ENCODE assay signal across 15 cellular contexts in the genomic region with DNA sequence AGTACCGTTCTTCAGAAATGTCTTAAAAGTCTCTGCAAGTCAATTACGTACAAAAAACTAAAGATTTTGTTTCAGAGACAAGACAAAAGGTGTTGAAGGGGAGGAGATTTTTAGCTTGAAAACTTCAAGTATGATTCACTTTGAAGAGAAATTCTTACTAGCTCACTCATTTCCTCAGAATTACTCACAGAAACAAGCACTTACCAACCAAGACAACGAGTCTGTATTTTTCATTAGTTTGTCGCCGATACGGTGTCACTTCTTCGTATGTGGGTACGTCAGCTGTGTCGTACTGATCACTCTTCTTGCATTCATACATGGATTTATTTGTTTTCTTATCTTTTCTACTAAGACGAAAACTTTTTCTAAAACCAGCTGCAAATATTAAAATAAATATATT.
DNase-seq lines count a peak whose midpoint lies in the region; ATAC-seq and TF ChIP-seq lines count a peak whose summit lies in the region.
"Had no signal": no experiment of that assay in that cellular context is flagged by ENCODE, and none has a peak within 500 bp of the region (broad histone marks: within the 10 kb centered on the region; RNA-seq: fewer than 3 reads in every experiment).

No MANE protein-coding gene starts in this region.

- POLR2A ChIA-PET in AG04450 (lab: Yijun Ruan, JAX): no interaction called here
- POLR2A ChIA-PET in CD4-positive, alpha-beta T cell (lab: Charles Lee): no interaction called here

- TF ChIP-seq POLR2A in spleen (IDR thresholded peaks at IDR 0.05): no peak

- peak overlapping the region; percentile 93 for H3K27ac Mint-ChIP-seq in HFFc6
- H3K27ac Mint-ChIP-seq in CD4-positive, alpha-beta T cell: no peak overlapping the region
- H3K27ac Mint-ChIP-seq: CD8-positive, alpha-beta T cell; stimulated activated memory B cell treated with anti-CD40 and anti-IgM and Interleukin-4, amounts not matched to agents 10 μg/mL and 1 μg/mL and 100 μg/mL, for 72 hours had no signal

- peaks cover 0 to 36% (median 0%) of the 10 kb centered on the region in 6 donors for H3K36me3 ChIP-seq in spleen
- H3K36me3 ChIP-seq: HAP-1 had no signal

- peaks cover 43% of the 10 kb centered on the region for H3K36me3 Mint-ChIP-seq in HFFc6 (ENCODE audit: low read depth)
- H3K36me3 Mint-ChIP-seq in CD4-positive, alpha-beta T cell (ENCODE audit: low read depth): peaks cover 69% of the 10 kb centered on the region

- no peaks in the 10 kb centered on the region for H3K27me3 ChIP-seq in AG04450 (ENCODE audit: control insufficient read depth, insufficient read depth, low read length)
- H3K27me3 ChIP-seq in spleen (replicated peaks in 1 of 7): no peaks in the 10 kb centered on the region
- no peaks in the 10 kb centered on the region for H3K27me3 ChIP-seq in CD4-positive, alpha-beta T cell (ENCODE audit: control insufficient read depth, insufficient read depth, low read length)

- H3K27ac ChIP-seq in AG04450 (ENCODE audit: low read depth, low read length) (peak overlapping the region; percentile 66), spleen (no peak overlapping the region)
- H3K27ac ChIP-seq in CD4-positive, alpha-beta T cell (ENCODE audit: low read depth, low read length): no peak overlapping the region

- CTCF ChIA-PET in AG04450 (lab: Charles Lee): no interaction called here
- CTCF ChIA-PET in CD4-positive, alpha-beta T cell (lab: Charles Lee): interaction anchor here (0.8 to 1.4 kb wide), 2 partner anchors 13 to 21 kb away, joined by 3 read pairs; no protein-coding TSS in a partner anchor

- ATAC-seq in CD4-positive, alpha-beta T cell (ENCODE audit: poor library complexity): no peak
- ATAC-seq: CD8-positive, alpha-beta T cell; stimulated activated memory B cell treated with anti-CD40 and anti-IgM and Interleukin-4, amounts not matched to agents 10 μg/mL and 1 μg/mL and 100 μg/mL, for 72 hours had no signal

- peak overlapping the region; percentile 68 for H3K4me3 Mint-ChIP-seq in HFFc6
- no peak overlapping the region for H3K4me3 Mint-ChIP-seq in CD4-positive, alpha-beta T cell
- H3K4me3 Mint-ChIP-seq: CD8-positive, alpha-beta T cell; neural crest cell; stimulated activated memory B cell treated with anti-CD40 and anti-IgM and Interleukin-4, amounts not matched to agents 10 μg/mL and 1 μg/mL and 100 μg/mL, for 72 hours had no signal

- no peaks in the 10 kb centered on the region for H3K4me1 ChIP-seq in spleen
- H3K4me1 ChIP-seq: HAP-1 had no signal

- H3K9me3 ChIP-seq in AG04450 (ENCODE audit: control insufficient read depth, insufficient read depth, low read length) (no peaks in the 10 kb centered on the region), spleen (peaks cover 0 to 7% (median 0%) of the 10 kb centered on the region in 8 donors)
- H3K9me3 ChIP-seq in CD4-positive, alpha-beta T cell (ENCODE audit: control insufficient read depth, low read length): no peaks in the 10 kb centered on the region
- H3K9me3 ChIP-seq: HAP-1 had no signal

- H3K27me3 Mint-ChIP-seq in HFFc6 (ENCODE audit: insufficient read depth): peaks cover 2% of the 10 kb centered on the region; the same call in 1 of the 2 replicates
- no peaks in the 10 kb centered on the region for H3K27me3 Mint-ChIP-seq in CD4-positive, alpha-beta T cell
- H3K27me3 Mint-ChIP-seq: stimulated activated memory B cell treated with anti-CD40 and anti-IgM and Interleukin-4, amounts not matched to agents 10 μg/mL and 1 μg/mL and 100 μg/mL, for 72 hours had no signal

- H3K4me1 Mint-ChIP-seq in HFFc6 (ENCODE audit: low read depth): peaks cover 55% of the 10 kb centered on the region
- H3K4me1 Mint-ChIP-seq in CD4-positive, alpha-beta T cell (ENCODE audit: low read depth): no peaks in the 10 kb centered on the region
- H3K4me1 Mint-ChIP-seq: stimulated activated memory B cell treated with anti-CD40 and anti-IgM and Interleukin-4, amounts not matched to agents 10 μg/mL and 1 μg/mL and 100 μg/mL, for 72 hours had no signal

- no peak overlapping the region for H3K4me3 ChIP-seq in AG04450 (ENCODE audit: low read depth, low read length)
- H3K4me3 ChIP-seq in spleen: no peak overlapping the region
- H3K4me3 ChIP-seq: HAP-1 had no signal

- intact Hi-C loops in spleen (cut with DNase I; ENCODE audit: low total_unique reads): no loop called here
- intact Hi-C loops in CD4-positive, alpha-beta T cell (cut with DNase I, micrococcal nuclease): no loop called here

- TF ChIP-seq CTCF in AG04450 (IDR thresholded peaks at IDR 0.05; ENCODE audit: low read depth, low read length): no peak
- TF ChIP-seq CTCF in HFFc6 (IDR thresholded peaks at IDR 0.05): no peak
- TF ChIP-seq CTCF in spleen (IDR thresholded peaks at IDR 0.05 in 8 of 11, conservative IDR thresholded peaks at IDR 0.05 in 3 of 11): no peak
- no peak for TF ChIP-seq CTCF in CD4-positive, alpha-beta T cell (IDR thresholded peaks at IDR 0.05)

- WGBS in spleen, 5 donors: 88 to 93% (median 93%) methylated on average over 10 of the region's 10 CpGs

- peaks cover 20% of the 10 kb centered on the region for H3K9me3 Mint-ChIP-seq in HFFc6
- no peaks in the 10 kb centered on the region for H3K9me3 Mint-ChIP-seq in CD4-positive, alpha-beta T cell
- H3K9me3 Mint-ChIP-seq: CD8-positive, alpha-beta T cell had no signal

- DNase-seq in AG04450 (ENCODE audit: low read depth, low spot score): peak; percentile 42
- DNase-seq in HFFc6: peak; percentile 91
- DNase-seq in amniotic epithelial cell (ENCODE audit: low read depth): peak; percentile 66
- DNase-seq in iris pigment epithelial cell (ENCODE audit: low read depth): peak; percentile 92
- DNase-seq in DMS53 treated with DMSO at 0.1 percent for 48 hours (lab: John Stamatoyannopoulos, UW; ENCODE audit: unreplicated experiment): no peak
- DNase-seq in spleen: no peak
- DNase-seq in CD4-positive, alpha-beta T cell: no peak
- no peak for DNase-seq in ureter (ENCODE audit: low spot score)
- DNase-seq: CD8-positive, alpha-beta T cell; Karpas-422; kidney; T-helper 2 cell had no signal

Comparison
In these comparisons a context has a peak if more than half of its experiments do, and no peak if none do; other contexts are left out.
1. DNase-seq: peak in AG04450 (single experiment), HFFc6 (single experiment), amniotic epithelial cell (single experiment) and iris pigment epithelial cell (single experiment); none in DMS53 treated with DMSO at 0.1 percent for 48 hours (single experiment), spleen (single experiment), CD4-positive, alpha-beta T cell (0 of 10) and ureter (single experiment).